In the genomic region with DNA sequence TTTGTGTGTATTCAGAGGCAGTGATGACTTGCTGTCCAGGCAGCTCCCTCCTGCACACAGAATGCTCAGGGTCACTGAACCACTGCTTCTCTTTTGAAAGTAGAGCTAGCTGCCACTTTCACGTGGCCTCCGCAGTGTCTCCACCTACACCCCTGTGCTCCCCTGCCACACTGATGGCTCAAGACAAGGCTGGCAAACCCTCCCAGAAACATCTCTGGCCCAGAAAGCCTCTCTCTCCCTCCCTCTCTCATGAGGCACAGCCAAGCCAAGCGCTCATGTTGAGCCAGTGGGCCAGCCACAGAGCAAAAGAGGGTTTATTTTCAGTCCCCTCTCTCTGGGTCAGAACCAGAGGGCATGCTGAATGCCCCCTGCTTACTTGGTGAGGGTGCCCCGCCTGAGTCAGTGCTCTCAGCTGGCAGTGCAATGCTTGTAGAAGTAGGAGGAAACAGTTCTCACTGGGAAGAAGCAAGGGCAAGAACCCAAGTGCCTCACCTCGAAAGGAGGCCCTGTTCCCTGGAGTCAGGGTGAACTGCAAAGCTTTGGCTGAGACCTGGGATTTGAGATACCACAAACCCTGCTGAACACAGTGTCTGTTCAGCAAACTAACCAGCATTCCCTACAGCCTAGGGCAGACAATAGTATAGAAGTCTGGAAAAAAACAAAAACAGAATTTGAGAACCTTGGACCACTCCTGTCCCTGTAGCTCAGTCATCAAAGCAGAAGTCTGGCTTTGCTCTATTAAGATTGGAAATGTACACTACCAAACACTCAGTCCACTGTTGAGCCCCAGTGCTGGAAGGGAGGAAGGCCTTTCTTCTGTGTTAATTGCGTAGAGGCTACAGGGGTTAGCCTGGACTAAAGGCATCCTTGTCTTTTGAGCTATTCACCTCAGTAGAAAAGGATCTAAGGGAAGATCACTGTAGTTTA, we compare ENCODE assay signal across 15 cellular contexts. TPM values are rescaled to one million over a fixed set of nuclear protein-coding genes. Genes with fewer than 3 reads are reported as not detected.
A peak's percentile ranks its signal among the peaks of the same experiment; 100 is the strongest.
DNase-seq lines count a peak whose midpoint lies in the region; ATAC-seq and TF ChIP-seq lines count a peak whose summit lies in the region.
"Had no signal": no experiment of that assay in that cellular context is flagged by ENCODE, and none has a peak within 500 bp of the region (broad histone marks: within the 10 kb centered on the region; RNA-seq: fewer than 3 reads in every experiment).

No MANE protein-coding gene starts in this region.

- H3K36me3 Mint-ChIP-seq in chondrocyte (ENCODE audit: low read depth) (peaks cover 25% of the 10 kb centered on the region), nephron (ENCODE audit: low read depth) (peaks cover 57% of the 10 kb centered on the region)

- H3K4me3 Mint-ChIP-seq in chondrocyte (ENCODE audit: unreplicated experiment): no peak overlapping the region
- H3K4me3 Mint-ChIP-seq in nephron: no peak overlapping the region
- H3K4me3 Mint-ChIP-seq: B cell, T-helper 17 cell had no signal

- no peaks in the 10 kb centered on the region for H3K36me3 ChIP-seq in right atrium auricular region
- H3K36me3 ChIP-seq: ovary, thoracic aorta had no signal

- H3K9me3 ChIP-seq in right atrium auricular region: no peaks in the 10 kb centered on the region
- H3K9me3 ChIP-seq: ovary, thoracic aorta had no signal

- no peaks in the 10 kb centered on the region for H3K27me3 Mint-ChIP-seq in chondrocyte (ENCODE audit: low read depth)
- no peaks in the 10 kb centered on the region for H3K27me3 Mint-ChIP-seq in nephron (ENCODE audit: low read depth)
- H3K27me3 Mint-ChIP-seq: T-helper 17 cell had no signal

- H3K4me1 ChIP-seq in right atrium auricular region: peaks cover 0 to 45% of the 10 kb centered on the region in 2 donors

- peak overlapping the region; percentile 27 to 45 for H3K27ac ChIP-seq in right atrium auricular region
- H3K27ac ChIP-seq: ovary, thoracic aorta had no signal

- ATAC-seq in Right ventricle myocardium superior (ENCODE audit: poor library complexity) (no peak), HG02610 (IDR thresholded peaks at IDR 0.05; ENCODE audit: unreplicated experiment) (no peak), SK-N-SH treated with all-trans-retinoic acid at 6 μM for 48 hours (no peak)
- ATAC-seq: T-helper 17 cell had no signal

- H3K9me3 Mint-ChIP-seq in chondrocyte (ENCODE audit: low read depth): no peaks in the 10 kb centered on the region
- no peaks in the 10 kb centered on the region for H3K9me3 Mint-ChIP-seq in nephron

- intact Hi-C loops in Right ventricle myocardium superior (cut with DNase I): no loop called here

- H3K4me1 Mint-ChIP-seq in chondrocyte (ENCODE audit: low read depth): peaks cover 29% of the 10 kb centered on the region
- H3K4me1 Mint-ChIP-seq in nephron: peaks cover 38% of the 10 kb centered on the region

- no peak for DNase-seq in right atrium auricular region (ENCODE audit: low spot score)
- DNase-seq in Right ventricle myocardium superior: no peak
- DNase-seq in chondrocyte (ENCODE audit: low spot score): no peak
- no peak for DNase-seq in islet precursor cell
- no peak for DNase-seq in NCI-H146 (lab: John Stamatoyannopoulos, UW)
- DNase-seq: activated CD8-positive, alpha-beta memory T cell treated with anti-CD3 and anti-CD28 coated beads, Interleukin-2, amount 50 U/mL, for 48 hours; NCI-H187 treated with DMSO at 0.1 percent for 48 hours; ovary; T-helper 17 cell had no signal

- no peak overlapping the region for H3K4me3 ChIP-seq in right atrium auricular region
- H3K4me3 ChIP-seq: ovary, thoracic aorta had no signal

- no peaks in the 10 kb centered on the region for H3K27me3 ChIP-seq in right atrium auricular region
- H3K27me3 ChIP-seq: ovary had no signal

- H3K27ac Mint-ChIP-seq in chondrocyte (ENCODE audit: unreplicated experiment) (peak overlapping the region; percentile 46), nephron (peak overlapping the region in 2 of 3 experiments; percentile 22 to 74)
- H3K27ac Mint-ChIP-seq: B cell, T-helper 17 cell had no signal

- TF ChIP-seq CTCF in right atrium auricular region (IDR thresholded peaks at IDR 0.05) (no peak), chondrocyte (IDR thresholded peaks at IDR 0.05) (no peak), nephron (IDR thresholded peaks at IDR 0.05; ENCODE audit: unreplicated experiment in 3 of 3) (no peak)

TF ChIP-seq in SK-N-SH treated with all-trans-retinoic acid at 6 μM for 48 hours, 23 proteins besides CTCF, POLR2A, EP300 and RAD21:
- no peak for TF ChIP-seq SNAI2 (CRISPR knock-in tag; IDR thresholded peaks at IDR 0.05)

RNA-seq across cellular contexts. Expression of a gene that starts 15.8 kb away (rescaled TPM):
- total RNA-seq in right atrium auricular region: 10 to 100 TPM in 1 of 2 donors, 1 to 10 TPM in 1; 7.9 to 25.4 TPM
- 21.2 TPM for total RNA-seq in Right ventricle myocardium superior
- total RNA-seq in chondrocyte: 54.4 to 74.1 TPM (median 72.2 TPM) in 3 replicates

RNA-seq across cellular contexts. Expression of a gene that starts 32.8 kb away (rescaled TPM):
- total RNA-seq in right atrium auricular region: not detected
- not detected for total RNA-seq in Right ventricle myocardium superior
- total RNA-seq in chondrocyte: not detected in 3 replicates
- total RNA-seq: B cell, kidney epithelial cell had no signal
